11 cellular contexts compared by ENCODE assay signal in genomic region chr22:31339148-31339832, GRCh38. TPM values are rescaled to one million over a fixed set of nuclear protein-coding genes. Genes with fewer than 3 reads are reported as not detected.
DNase-seq lines count a peak whose midpoint lies in the region; ATAC-seq and TF ChIP-seq lines count a peak whose summit lies in the region.
"Had no signal": no experiment of that assay in that cellular context is flagged by ENCODE, and none has a peak within 500 bp of the region (broad histone marks: within the 10 kb centered on the region; RNA-seq: fewer than 3 reads in every experiment).

No MANE protein-coding gene starts in this region.

- H3K27me3 Mint-ChIP-seq in activated naive CD8-positive, alpha-beta T cell treated with anti-CD3 and anti-CD28 coated beads for 36 hours, result no peaks in the 10 kb centered on the region
- H3K27me3 Mint-ChIP-seq in memory B cell (no peaks in the 10 kb centered on the region), type B pancreatic cell (no peaks in the 10 kb centered on the region)

- peaks cover 48% of the 10 kb centered on the region for H3K36me3 Mint-ChIP-seq in activated naive CD8-positive, alpha-beta T cell treated with anti-CD3 and anti-CD28 coated beads for 36 hours
- peaks cover 31% of the 10 kb centered on the region for H3K36me3 Mint-ChIP-seq in memory B cell
- H3K36me3 Mint-ChIP-seq in type B pancreatic cell, result peaks cover 54% of the 10 kb centered on the region

- no peaks in the 10 kb centered on the region for H3K9me3 Mint-ChIP-seq in activated naive CD8-positive, alpha-beta T cell treated with anti-CD3 and anti-CD28 coated beads for 36 hours
- H3K9me3 Mint-ChIP-seq in memory B cell, result no peaks in the 10 kb centered on the region
- no peaks in the 10 kb centered on the region for H3K9me3 Mint-ChIP-seq in type B pancreatic cell

- DNase-seq in Right ventricle myocardium superior, result no peak
- no peak for DNase-seq in left ventricle myocardium superior
- no peak for DNase-seq in activated naive CD8-positive, alpha-beta T cell treated with anti-CD3 and anti-CD28 coated beads for 36 hours
- no peak for DNase-seq in memory B cell (ENCODE audit: low spot score in 2 of 2)
- no peak for DNase-seq in type B pancreatic cell (ENCODE audit: extremely low spot score, unreplicated experiment)
- DNase-seq in NCI-H446 treated with DMSO at 0.1 percent for 48 hours (lab: John Stamatoyannopoulos, UW), result no peak
- no peak for DNase-seq in NCI-H146 (lab: John Stamatoyannopoulos, UW)
- DNase-seq: activated T-cell treated with anti-CD3 and anti-CD28 coated beads for 4 hours, anterior cingulate cortex, MM.1S had no signal

- ATAC-seq in Right ventricle myocardium superior (ENCODE audit: poor library complexity) (peak; percentile 6), left ventricle myocardium superior (no peak), memory B cell (ENCODE audit: low read depth) (no peak), HG03432 (IDR thresholded peaks at IDR 0.05; ENCODE audit: unreplicated experiment) (no peak)

- peaks cover 69% of the 10 kb centered on the region for H3K4me1 Mint-ChIP-seq in activated naive CD8-positive, alpha-beta T cell treated with anti-CD3 and anti-CD28 coated beads for 36 hours
- peaks cover 35% of the 10 kb centered on the region for H3K4me1 Mint-ChIP-seq in memory B cell
- H3K4me1 Mint-ChIP-seq in type B pancreatic cell (ENCODE audit: unreplicated experiment), result peaks cover 42% of the 10 kb centered on the region

- intact Hi-C loops in Right ventricle myocardium superior (cut with DNase I) (no loop called here), left ventricle myocardium superior (cut with micrococcal nuclease) (no loop called here)

- H3K4me3 Mint-ChIP-seq in activated naive CD8-positive, alpha-beta T cell treated with anti-CD3 and anti-CD28 coated beads for 36 hours, result no peak overlapping the region
- H3K4me3 Mint-ChIP-seq in memory B cell, result no peak overlapping the region
- peak overlapping the region; percentile 4 for H3K4me3 Mint-ChIP-seq in type B pancreatic cell

- peak overlapping the region; percentile 17 for H3K27ac Mint-ChIP-seq in activated naive CD8-positive, alpha-beta T cell treated with anti-CD3 and anti-CD28 coated beads for 36 hours
- H3K27ac Mint-ChIP-seq in memory B cell, result peak overlapping the region; percentile 54
- H3K27ac Mint-ChIP-seq in type B pancreatic cell, result peak overlapping the region; percentile 60

- no peak for TF ChIP-seq CTCF in type B pancreatic cell (conservative IDR thresholded peaks at IDR 0.05)

RNA-seq across cellular contexts. Expression of gene PATZ1, which starts 6.9 kb away (rescaled TPM):
- total RNA-seq in Right ventricle myocardium superior, result 9.9 TPM
- total RNA-seq in left ventricle myocardium superior, result 11.5 TPM
- 10 to 100 TPM; 35.3 to 36.3 TPM for total RNA-seq in activated naive CD8-positive, alpha-beta T cell treated with anti-CD3 and anti-CD28 coated beads for 36 hours
- 40.9 and 57.8 TPM in 2 replicates for total RNA-seq in type B pancreatic cell (ENCODE audit: low replicate concordance)

RNA-seq across cellular contexts. Expression of gene PIK3IP1, which starts 47.0 kb away (rescaled TPM):
- 10.4 TPM for total RNA-seq in Right ventricle myocardium superior
- 15.3 TPM for total RNA-seq in left ventricle myocardium superior
- total RNA-seq in activated naive CD8-positive, alpha-beta T cell treated with anti-CD3 and anti-CD28 coated beads for 36 hours, result 10 to 100 TPM; 10.7 to 11.3 TPM
- total RNA-seq in type B pancreatic cell (ENCODE audit: low replicate concordance), result 21.0 and 36.8 TPM in 2 replicates
